11 cellular contexts compared by ENCODE assay signal in genomic region chr2:36708119-36708741, GRCh38. TPM values are rescaled to one million over a fixed set of nuclear protein-coding genes. Genes with fewer than 3 reads are reported as not detected.
DNase-seq lines count a peak whose midpoint lies in the region; ATAC-seq and TF ChIP-seq lines count a peak whose summit lies in the region.
"Had no signal": no experiment of that assay in that cellular context is flagged by ENCODE, and none has a peak within 500 bp of the region (broad histone marks: within the 10 kb centered on the region; RNA-seq: fewer than 3 reads in every experiment).

No MANE protein-coding gene starts in this region.

- DNase-seq in EL (peak; percentile 92), RWPE1 (ENCODE audit: low spot score) (peak; percentile 14), GM10266 (ENCODE audit: extremely low spot score) (no peak)
- no peak for DNase-seq in stimulated activated CD8-positive, alpha-beta memory T cell treated with anti-CD3 and anti-CD28 coated beads, Interleukin-4, amount 100 ng/mL, for 48 hours
- DNase-seq: activated naive CD4-positive, alpha-beta T cell; effector CD4-positive, alpha-beta T cell; NCI-H82 had no signal

- H3K4me1 ChIP-seq in gastroesophageal sphincter (peaks cover 0 to 21% (median 0%) of the 10 kb centered on the region in 3 donors), skeletal muscle tissue (ENCODE audit: control insufficient read depth in 3 of 3, insufficient read depth in 3 of 3, low read length in 3 of 3) (peaks cover 5 to 23% (median 14%) of the 10 kb centered on the region in 3 donors)

- no peak for TF ChIP-seq EP300 in gastroesophageal sphincter (IDR thresholded peaks at IDR 0.05)

- H3K9me3 ChIP-seq in gastroesophageal sphincter, result peaks cover 0 to 10% (median 0%) of the 10 kb centered on the region in 3 donors
- H3K9me3 ChIP-seq in skeletal muscle tissue (ENCODE audit: control insufficient read depth in 3 of 3, low read length in 3 of 3), result peaks cover 0 to 9% (median 0%) of the 10 kb centered on the region in 3 donors

- H3K36me3 ChIP-seq in gastroesophageal sphincter, result no peaks in the 10 kb centered on the region
- H3K36me3 ChIP-seq in skeletal muscle tissue (ENCODE audit: control insufficient read depth in 3 of 3, insufficient read depth in 3 of 3, low read length in 3 of 3), result no peaks in the 10 kb centered on the region

- H3K36me3 Mint-ChIP-seq in activated T-helper 17 cell treated with anti-CD3 and anti-CD28 coated beads, Interleukin-2, amount 50 U/mL, for 72 hours (ENCODE audit: low read depth), result no peaks in the 10 kb centered on the region

- H3K27ac ChIP-seq in RWPE1 (no peak overlapping the region), gastroesophageal sphincter (peak overlapping the region in 3 of 4 donors; percentile 43 to 67 (median 58)), skeletal muscle tissue (ENCODE audit: low read depth, low read length) (peak overlapping the region; percentile 72)

- CTCF ChIA-PET in RWPE1 (lab: Yijun Ruan, JAX), result no interaction called here

- 60 to 61% methylated on average over 7 of the region's 8 CpGs for WGBS in gastroesophageal sphincter (ENCODE audit: low coverage in 1 of 2), 2 donors

- peak; percentile 68 for ATAC-seq in gastroesophageal sphincter
- ATAC-seq in GM19328 (IDR thresholded peaks at IDR 0.05; ENCODE audit: unreplicated experiment), result no peak
- no peak for ATAC-seq in activated T-helper 17 cell treated with anti-CD3 and anti-CD28 coated beads, Interleukin-2, amount 50 U/mL, for 72 hours (replicated peaks)

- H3K9me3 Mint-ChIP-seq in activated T-helper 17 cell treated with anti-CD3 and anti-CD28 coated beads, Interleukin-2, amount 50 U/mL, for 72 hours, result peaks cover 4% of the 10 kb centered on the region

- no peak overlapping the region for H3K27ac Mint-ChIP-seq in activated T-helper 17 cell treated with anti-CD3 and anti-CD28 coated beads, Interleukin-2, amount 50 U/mL, for 72 hours

- no peaks in the 10 kb centered on the region for H3K27me3 ChIP-seq in gastroesophageal sphincter
- H3K27me3 ChIP-seq in skeletal muscle tissue (ENCODE audit: control insufficient read depth in 3 of 3, insufficient read depth in 3 of 3, low read length in 3 of 3), result no peaks in the 10 kb centered on the region

- H3K9ac ChIP-seq in skeletal muscle tissue (ENCODE audit: low read depth in 1 of 3, low read length in 3 of 3), result no peak overlapping the region

- TF ChIP-seq POLR2A in gastroesophageal sphincter (IDR thresholded peaks at IDR 0.05), result no peak

- peaks cover 22% of the 10 kb centered on the region for H3K27me3 Mint-ChIP-seq in activated T-helper 17 cell treated with anti-CD3 and anti-CD28 coated beads, Interleukin-2, amount 50 U/mL, for 72 hours

- no peak overlapping the region for H3K4me3 ChIP-seq in gastroesophageal sphincter
- H3K4me3 ChIP-seq in skeletal muscle tissue (ENCODE audit: low read length in 3 of 3), result no peak overlapping the region

- TF ChIP-seq CTCF in RWPE1 (conservative IDR thresholded peaks at IDR 0.05; ENCODE audit: low read depth) (no peak), gastroesophageal sphincter (IDR thresholded peaks at IDR 0.05) (no peak), GM10266 (IDR thresholded peaks at IDR 0.05; ENCODE audit: control insufficient read depth, insufficient read depth, low read depth, missing control alignments) (no peak)

- H3K4me3 Mint-ChIP-seq in activated T-helper 17 cell treated with anti-CD3 and anti-CD28 coated beads, Interleukin-2, amount 50 U/mL, for 72 hours, result no peak overlapping the region

- no peaks in the 10 kb centered on the region for H3K4me1 Mint-ChIP-seq in activated T-helper 17 cell treated with anti-CD3 and anti-CD28 coated beads, Interleukin-2, amount 50 U/mL, for 72 hours

- POLR2A ChIA-PET in RWPE1 (lab: Yijun Ruan, JAX; ENCODE audit: low non-redundant PET), result no interaction called here

RNA-seq across cellular contexts. Expression of gene VIT, which starts 11.7 kb away (rescaled TPM):
- 10 to 100 TPM; 21.3 to 42.7 (median 28.9) TPM for total RNA-seq in gastroesophageal sphincter
- total RNA-seq in skeletal muscle tissue, result 6.8 TPM
- not detected for total RNA-seq in activated T-helper 17 cell treated with anti-CD3 and anti-CD28 coated beads, Interleukin-2, amount 50 U/mL, for 72 hours

Comparison
In these comparisons a context has a peak if more than half of its experiments do, and no peak if none do; other contexts are left out.
1. DNase-seq: peak in EL (single experiment) and RWPE1 (single experiment); none in stimulated activated CD8-positive, alpha-beta memory T cell treated with anti-CD3 and anti-CD28 coated beads, Interleukin-4, amount 100 ng/mL, for 48 hours (single experiment) and GM10266 (single experiment).